Comparison of ENCODE assay signal across 21 cellular contexts in genomic region chr14:32552766-32553165, GRCh38.
"Had no signal": no experiment of that assay in that cellular context is flagged by ENCODE, and none has a peak within 500 bp of the region (broad histone marks: within the 10 kb centered on the region; RNA-seq: fewer than 3 reads in every experiment).

No MANE protein-coding gene starts in this region.

- H3K4me1 ChIP-seq: lower lobe of right lung, neural progenitor cell, parathyroid adenoma, tibial nerve, uterus had no signal

- H3K27ac ChIP-seq: hepatocyte, lower lobe of right lung, neural progenitor cell, neutrophil, parathyroid adenoma, skin epidermis, tibial nerve, uterus had no signal

- DNase-seq: islet precursor cell; lower lobe of right lung; mammary epithelial cell; mesenchymal stem cell; natural killer cell; nephron progenitor cell; occipital lobe; right cardiac atrium; stimulated activated CD4-positive, alpha-beta T cell treated with anti-CD3 and anti-CD28 coated beads, Interleukin-12 subunit alpha, Interleukin-12 subunit beta, amount 100 ng/mL, for 4 hours; stimulated activated CD4-positive, alpha-beta T cell treated with anti-CD3 and anti-CD28 coated beads, Interleukin-15, amount 100 ng/mL, for 24 hours; stimulated activated CD4-positive, alpha-beta T cell treated with anti-CD3 and anti-CD28 coated beads, Interleukin-2, amount 100 ng/mL, for 24 hours; stimulated activated CD4-positive, alpha-beta T cell treated with anti-CD3 and anti-CD28 coated beads, Interleukin-4, amount 100 ng/mL, for 1 hour; stimulated activated naive B cell treated with anti-CD40 and anti-IgM and Interleukin-4, amounts not matched to agents 10 μg/mL and 1 μg/mL and 100 μg/mL, for 72 hours; uterus had no signal

- ATAC-seq: lower lobe of right lung; natural killer cell; right cardiac atrium; sciatic nerve; stimulated activated naive B cell treated with anti-CD40 and anti-IgM and Interleukin-4, amounts not matched to agents 10 μg/mL and 1 μg/mL and 100 μg/mL, for 72 hours had no signal

- H3K4me2 ChIP-seq: hepatocyte, neural progenitor cell had no signal

- H3K4me3 ChIP-seq: hepatocyte, lower lobe of right lung, neural progenitor cell, skin epidermis, tibial nerve, uterus had no signal

- H3K36me3 ChIP-seq: lower lobe of right lung, neural progenitor cell, neutrophil, tibial nerve, uterus had no signal

- H3K79me2 ChIP-seq: hepatocyte, parathyroid adenoma had no signal

- H2AFZ ChIP-seq: hepatocyte, neural progenitor cell, parathyroid adenoma had no signal

- H3K27me3 ChIP-seq: hepatocyte, neural progenitor cell, neutrophil, tibial nerve, uterus had no signal

- H3K9ac ChIP-seq: neural progenitor cell, parathyroid adenoma had no signal

- H3K9me3 ChIP-seq: lower lobe of right lung, neutrophil, tibial nerve, uterus had no signal
